ENCODE assay signal across 1 cellular context in the genomic region with DNA sequence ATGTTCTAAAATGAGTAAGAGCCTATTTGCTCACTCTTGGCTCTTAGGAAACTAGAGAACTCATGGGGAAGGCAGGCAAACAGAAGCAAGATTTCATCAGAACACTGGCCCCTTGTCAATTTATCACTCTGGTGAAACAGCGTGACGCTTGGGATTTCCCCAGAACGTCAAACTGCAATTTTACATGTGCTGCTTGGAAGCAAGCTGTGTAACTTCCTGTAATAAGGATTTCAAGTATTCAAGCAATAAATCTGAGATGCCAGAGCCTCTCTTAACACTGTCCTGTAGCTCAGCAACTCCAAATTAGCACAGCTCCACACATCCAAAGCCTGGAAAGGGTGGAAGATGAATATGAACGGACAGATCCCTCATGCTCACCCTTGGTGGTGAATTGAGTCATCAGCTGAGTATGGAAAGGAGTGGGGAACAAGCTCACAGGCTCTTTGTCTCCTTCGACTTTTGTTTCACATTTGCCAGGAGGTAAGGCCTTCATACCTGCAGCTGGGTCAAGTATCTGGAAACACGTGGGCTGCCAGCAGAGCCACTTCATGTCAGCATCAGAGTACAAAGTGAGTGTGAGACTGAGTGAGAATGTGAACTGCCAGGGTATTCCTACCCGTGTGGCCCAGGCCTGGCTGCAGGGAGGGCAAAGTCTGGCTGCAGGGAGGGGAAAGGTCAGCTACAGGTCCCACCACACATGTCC.
A peak's percentile ranks its signal among the peaks of the same experiment; 100 is the strongest.
TF ChIP-seq lines count a peak whose summit lies in the region.

No MANE protein-coding gene starts in this region.

TF ChIP-seq in GM12878, 131 proteins besides CTCF, POLR2A, EP300 and RAD21 (continued from another document):
- TF ChIP-seq, protein P1, sequence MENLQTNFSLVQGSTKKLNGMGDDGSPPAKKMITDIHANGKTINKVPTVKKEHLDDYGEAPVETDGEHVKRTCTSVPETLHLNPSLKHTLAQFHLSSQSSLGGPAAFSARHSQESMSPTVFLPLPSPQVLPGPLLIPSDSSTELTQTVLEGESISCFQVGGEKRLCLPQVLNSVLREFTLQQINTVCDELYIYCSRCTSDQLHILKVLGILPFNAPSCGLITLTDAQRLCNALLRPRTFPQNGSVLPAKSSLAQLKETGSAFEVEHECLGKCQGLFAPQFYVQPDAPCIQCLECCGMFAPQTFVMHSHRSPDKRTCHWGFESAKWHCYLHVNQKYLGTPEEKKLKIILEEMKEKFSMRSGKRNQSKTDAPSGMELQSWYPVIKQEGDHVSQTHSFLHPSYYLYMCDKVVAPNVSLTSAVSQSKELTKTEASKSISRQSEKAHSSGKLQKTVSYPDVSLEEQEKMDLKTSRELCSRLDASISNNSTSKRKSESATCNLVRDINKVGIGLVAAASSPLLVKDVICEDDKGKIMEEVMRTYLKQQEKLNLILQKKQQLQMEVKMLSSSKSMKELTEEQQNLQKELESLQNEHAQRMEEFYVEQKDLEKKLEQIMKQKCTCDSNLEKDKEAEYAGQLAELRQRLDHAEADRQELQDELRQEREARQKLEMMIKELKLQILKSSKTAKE (IDR thresholded peaks at IDR 0.05; ENCODE audit: low read depth, poor library complexity, severe bottlenecking), result peak; percentile 14
- TF ChIP-seq BCL11A (IDR thresholded peaks at IDR 0.05; ENCODE audit: low read depth, low read length) (peak; percentile 66; the same call in 1 of the 2 replicates), RBBP5 (conservative IDR thresholded peaks at IDR 0.05) (no peak), HDAC2 (IDR thresholded peaks at IDR 0.05) (no peak), SPI1 (IDR thresholded peaks at IDR 0.05; ENCODE audit: borderline replicate concordance, insufficient read depth, low read depth, low read length) (no peak), ETV6 (conservative IDR thresholded peaks at IDR 0.05 in 1 of 2, IDR thresholded peaks at IDR 0.05 in 1 of 2; ENCODE audit: borderline replicate concordance in 1 of 2, low read depth in 1 of 2) (peak in 1 of 2 experiments; percentile 37; a peak in 1 of 4 replicates), YBX1 (IDR thresholded peaks at IDR 0.05) (no peak), RUNX3 (IDR thresholded peaks at IDR 0.05; ENCODE audit: low read length) (peak; percentile 26; the same call in 1 of the 2 replicates), MYB (IDR thresholded peaks at IDR 0.05; ENCODE audit: borderline replicate concordance, low read depth, low read length) (no peak)
- TF ChIP-seq, protein P2, sequence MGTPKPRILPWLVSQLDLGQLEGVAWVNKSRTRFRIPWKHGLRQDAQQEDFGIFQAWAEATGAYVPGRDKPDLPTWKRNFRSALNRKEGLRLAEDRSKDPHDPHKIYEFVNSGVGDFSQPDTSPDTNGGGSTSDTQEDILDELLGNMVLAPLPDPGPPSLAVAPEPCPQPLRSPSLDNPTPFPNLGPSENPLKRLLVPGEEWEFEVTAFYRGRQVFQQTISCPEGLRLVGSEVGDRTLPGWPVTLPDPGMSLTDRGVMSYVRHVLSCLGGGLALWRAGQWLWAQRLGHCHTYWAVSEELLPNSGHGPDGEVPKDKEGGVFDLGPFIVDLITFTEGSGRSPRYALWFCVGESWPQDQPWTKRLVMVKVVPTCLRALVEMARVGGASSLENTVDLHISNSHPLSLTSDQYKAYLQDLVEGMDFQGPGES (IDR thresholded peaks at IDR 0.05), result no peak
